24 cellular contexts compared by ENCODE assay signal in genomic region chr19:50952890-50953289, GRCh38. TPM values are rescaled to one million over a fixed set of nuclear protein-coding genes. Genes with fewer than 3 reads are reported as not detected.
DNase-seq lines count a peak whose midpoint lies in the region; ATAC-seq, FAIRE-seq and TF ChIP-seq lines count a peak whose summit lies in the region.
"Had no signal": no experiment of that assay in that cellular context is flagged by ENCODE, and none has a peak within 500 bp of the region (broad histone marks: within the 10 kb centered on the region; RNA-seq: fewer than 3 reads in every experiment).

KLK5 (minus strand) TSS chr19:50953038; CDS start chr19:50952657, 381 bp downstream.

- H3K27ac Mint-ChIP-seq in glutamatergic neuron (ENCODE audit: unreplicated experiment), result peak within 1 kb of the TSS; percentile 5
- H3K27ac Mint-ChIP-seq in activated T-cell treated with anti-CD3 and anti-CD28 coated beads, Interleukin-2, amount 50 U/mL, for 24 hours, result no peak within 1 kb of the TSS
- H3K27ac Mint-ChIP-seq: activated B cell treated with CpG ODN at 0.5 μM for 24 hours; activated CD8-positive, alpha-beta T cell treated with anti-CD3 and anti-CD28 coated beads for 36 hours; dendritic cell treated with granulocyte-macrophage colony-stimulating factor and Interleukin-4, amounts not matched to agents 40 ng/mL and 50 ng/mL, for 4 days; memory B cell; naive B cell had no signal

- peak; percentile 37 for DNase-seq in H54 (ENCODE audit: insufficient read length, low spot score)
- peak; percentile 58 for DNase-seq in RWPE1 (ENCODE audit: low spot score)
- DNase-seq in glutamatergic neuron, result no peak
- DNase-seq in foreskin melanocyte, result no peak
- no peak for DNase-seq in activated CD4-positive, alpha-beta T cell treated with anti-CD3 and anti-CD28 coated beads, Interleukin-2, amount 50 U/mL, for 1 hour
- no peak for DNase-seq in activated T-cell treated with anti-CD3 and anti-CD28 coated beads, Interleukin-2, amount 50 U/mL, for 24 hours
- DNase-seq: activated B cell treated with CpG ODN at 0.5 μM for 24 hours; activated CD8-positive, alpha-beta T cell treated with anti-CD3 and anti-CD28 coated beads for 36 hours; activated naive CD4-positive, alpha-beta T cell; activated T-cell treated with anti-CD3 and anti-CD28 coated beads, Interleukin-2, amount 50 U/mL, for 4 hours; foreskin fibroblast; kidney; naive B cell; substantia nigra; uterus had no signal

- peak within 1 kb of the TSS in 6 of 7 experiments; percentile 10 to 37 (median 22) for H3K4me3 ChIP-seq in skin epidermis
- H3K4me3 ChIP-seq: K562, uterus had no signal

- TF ChIP-seq CTCF in RWPE1 (conservative IDR thresholded peaks at IDR 0.05; ENCODE audit: low read depth) (no peak), glutamatergic neuron (IDR thresholded peaks at IDR 0.05; ENCODE audit: partially characterized antibody, unreplicated experiment) (no peak)

- H3K27ac ChIP-seq in RWPE1 (no peak within 1 kb of the TSS), skin epidermis (peak within 1 kb of the TSS in 16 of 21 experiments; percentile 19 to 75 (median 52))
- H3K27ac ChIP-seq: C4-2B, uterus had no signal

- peaks cover 4% of the 10 kb centered on the region for H3K36me3 Mint-ChIP-seq in glutamatergic neuron (ENCODE audit: unreplicated experiment)
- no peaks in the 10 kb centered on the region for H3K36me3 Mint-ChIP-seq in activated T-cell treated with anti-CD3 and anti-CD28 coated beads, Interleukin-2, amount 50 U/mL, for 24 hours (ENCODE audit: low read depth)
- H3K36me3 Mint-ChIP-seq: memory B cell had no signal

- no peak within 1 kb of the TSS for H3K4me3 Mint-ChIP-seq in glutamatergic neuron (ENCODE audit: unreplicated experiment)
- no peak within 1 kb of the TSS for H3K4me3 Mint-ChIP-seq in activated T-cell treated with anti-CD3 and anti-CD28 coated beads, Interleukin-2, amount 50 U/mL, for 24 hours
- H3K4me3 Mint-ChIP-seq: activated B cell treated with CpG ODN at 0.5 μM for 24 hours; activated CD8-positive, alpha-beta T cell treated with anti-CD3 and anti-CD28 coated beads for 36 hours; activated T-cell treated with anti-CD3 and anti-CD28 coated beads, Interleukin-2, amount 50 U/mL, for 4 hours; dendritic cell treated with granulocyte-macrophage colony-stimulating factor and Interleukin-4, amounts not matched to agents 40 ng/mL and 50 ng/mL, for 4 days; memory B cell; naive B cell had no signal

- POLR2A ChIA-PET in RWPE1 (lab: Yijun Ruan, JAX; ENCODE audit: low non-redundant PET), result no interaction called here

- TF ChIP-seq POLR2A in H54 (IDR thresholded peaks at IDR 0.05; ENCODE audit: low read depth, low read length), result no peak

- CTCF ChIA-PET in RWPE1 (lab: Yijun Ruan, JAX), result interaction anchor here (0.6 to 1.0 kb wide), 2 partner anchors 24 to 142 kb away, joined by 3 to 7 read pairs; no protein-coding TSS in a partner anchor

- peaks cover 4% of the 10 kb centered on the region for H3K9me3 Mint-ChIP-seq in glutamatergic neuron (ENCODE audit: unreplicated experiment)
- H3K9me3 Mint-ChIP-seq in activated T-cell treated with anti-CD3 and anti-CD28 coated beads, Interleukin-2, amount 50 U/mL, for 24 hours, result no peaks in the 10 kb centered on the region
- H3K9me3 Mint-ChIP-seq: activated B cell treated with CpG ODN at 0.5 μM for 24 hours; activated CD8-positive, alpha-beta T cell treated with anti-CD3 and anti-CD28 coated beads for 36 hours; activated T-cell treated with anti-CD3 and anti-CD28 coated beads, Interleukin-2, amount 50 U/mL, for 4 hours; dendritic cell treated with granulocyte-macrophage colony-stimulating factor and Interleukin-4, amounts not matched to agents 40 ng/mL and 50 ng/mL, for 4 days had no signal

- FAIRE-seq in H54 (lab: Jason Lieb, UNC), result no peak
- FAIRE-seq: K562, kidney had no signal

- H3K27me3 Mint-ChIP-seq in glutamatergic neuron (ENCODE audit: unreplicated experiment), result peaks cover 5% of the 10 kb centered on the region
- peaks cover 36% of the 10 kb centered on the region for H3K27me3 Mint-ChIP-seq in activated T-cell treated with anti-CD3 and anti-CD28 coated beads, Interleukin-2, amount 50 U/mL, for 24 hours

- no peaks in the 10 kb centered on the region for H3K4me1 Mint-ChIP-seq in glutamatergic neuron (ENCODE audit: low read depth, unreplicated experiment)
- no peaks in the 10 kb centered on the region for H3K4me1 Mint-ChIP-seq in activated T-cell treated with anti-CD3 and anti-CD28 coated beads, Interleukin-2, amount 50 U/mL, for 24 hours (ENCODE audit: low read depth)
- H3K4me1 Mint-ChIP-seq: activated B cell treated with CpG ODN at 0.5 μM for 24 hours had no signal

- no peak for ATAC-seq in HG02970 (IDR thresholded peaks at IDR 0.05; ENCODE audit: low FRiP score, unreplicated experiment)
- ATAC-seq: activated CD8-positive, alpha-beta T cell treated with anti-CD3 and anti-CD28 coated beads for 36 hours; activated T-cell treated with anti-CD3 and anti-CD28 coated beads, Interleukin-2, amount 50 U/mL, for 4 hours; K562; Right ventricle myocardium inferior had no signal

RNA-seq across cellular contexts. Expression of gene KLK5, which starts in this region (rescaled TPM):
- not detected for total RNA-seq in glutamatergic neuron (ENCODE audit: unreplicated experiment)
- total RNA-seq: activated B cell treated with CpG ODN at 0.5 μM for 24 hours; activated CD8-positive, alpha-beta T cell treated with anti-CD3 and anti-CD28 coated beads for 36 hours; activated T-cell treated with anti-CD3 and anti-CD28 coated beads, Interleukin-2, amount 50 U/mL, for 4 hours; cardiac septum; K562; posterior vena cava; Right ventricle myocardium inferior had no signal

Comparison
In these comparisons a context has a peak if more than half of its experiments do, and no peak if none do; other contexts are left out.
1. DNase-seq: peak in H54 (single experiment) and RWPE1 (single experiment); none in glutamatergic neuron (single experiment), foreskin melanocyte (single experiment), activated CD4-positive, alpha-beta T cell treated with anti-CD3 and anti-CD28 coated beads, Interleukin-2, amount 50 U/mL, for 1 hour (single experiment) and activated T-cell treated with anti-CD3 and anti-CD28 coated beads, Interleukin-2, amount 50 U/mL, for 24 hours (single experiment).